Comparison of ENCODE assay signal across 14 cellular contexts in genomic region chr16:51839697-51840462, GRCh38.
DNase-seq lines count a peak whose midpoint lies in the region; ATAC-seq, FAIRE-seq and TF ChIP-seq lines count a peak whose summit lies in the region.
"Had no signal": no experiment of that assay in that cellular context is flagged by ENCODE, and none has a peak within 500 bp of the region (broad histone marks: within the 10 kb centered on the region; RNA-seq: fewer than 3 reads in every experiment).

No MANE protein-coding gene starts in this region.

- H3K4me1 ChIP-seq in fibroblast of lung (ENCODE audit: control insufficient read depth, extremely low read depth, insufficient read depth, low read length) = no peaks in the 10 kb centered on the region

- peak; percentile 65 for DNase-seq in H4 (ENCODE audit: low spot score)
- peak; percentile 94 for DNase-seq in RCC 7860 (ENCODE audit: low spot score)
- DNase-seq in fibroblast of lung (ENCODE audit: low read depth in 2 of 2) = peak; percentile 45 to 47
- DNase-seq in renal cortical epithelial cell (ENCODE audit: low read depth) = peak; percentile 96
- DNase-seq: activated CD8-positive, alpha-beta memory T cell treated with anti-CD3 and anti-CD28 coated beads, Interleukin-2, amount 50 U/mL, for 4 hours; activated naive CD4-positive, alpha-beta T cell treated with anti-CD3 and anti-CD28 coated beads, Interleukin-2, amount 50 U/mL, for 16 hours; CD4-positive, alpha-beta memory T cell; head of caudate nucleus; left colon; NCI-H2227 treated with DMSO at 0.1 percent for 48 hours; tibial artery had no signal

- no peak overlapping the region for H3K27ac ChIP-seq in fibroblast of lung (ENCODE audit: insufficient read depth, low read length)
- H3K27ac ChIP-seq: tibial artery had no signal

- no peaks in the 10 kb centered on the region for H3K9me3 ChIP-seq in fibroblast of lung (ENCODE audit: control insufficient read depth, insufficient read depth, low read depth, low read length)
- H3K9me3 ChIP-seq: tibial artery had no signal

- H3K4me3 ChIP-seq in fibroblast of lung (replicated peaks in 1 of 4; ENCODE audit: control extremely low read depth in 1 of 4, insufficient read depth in 1 of 4, low read depth in 3 of 4, low read length in 4 of 4) = no peak overlapping the region
- H3K4me3 ChIP-seq: tibial artery had no signal

- H4K20me1 ChIP-seq in fibroblast of lung (ENCODE audit: control insufficient read depth, extremely low read depth, insufficient read depth, low read length) = no peaks in the 10 kb centered on the region

- no peaks in the 10 kb centered on the region for H3K36me3 ChIP-seq in fibroblast of lung (ENCODE audit: control insufficient read depth, insufficient read depth, low read length)
- H3K36me3 ChIP-seq: tibial artery had no signal

- no peak overlapping the region for H2AFZ ChIP-seq in fibroblast of lung (ENCODE audit: low read length)

- H3K4me2 ChIP-seq in fibroblast of lung (ENCODE audit: extremely low read depth, insufficient read depth, low read length) = no peak overlapping the region

- no peak for ATAC-seq in GM21515 (IDR thresholded peaks at IDR 0.05; ENCODE audit: unreplicated experiment)
- ATAC-seq in activated CD4-positive, CD25-positive, alpha-beta regulatory T cell treated with anti-CD3 and anti-CD28 coated beads, Interleukin-2, amount 50 U/mL, for 24 hours = no peak
- no peak for ATAC-seq in HG03159 (IDR thresholded peaks at IDR 0.05; ENCODE audit: unreplicated experiment)
- ATAC-seq: left colon had no signal

- no peaks in the 10 kb centered on the region for H3K79me2 ChIP-seq in fibroblast of lung (ENCODE audit: control insufficient read depth, insufficient read depth, low read length)

- no peak for TF ChIP-seq CTCF in fibroblast of lung (conservative IDR thresholded peaks at IDR 0.05 in 1 of 2, IDR thresholded peaks at IDR 0.05 in 1 of 2; ENCODE audit: low read depth in 1 of 2, low read length in 2 of 2)

- no peak overlapping the region for H3K9ac ChIP-seq in fibroblast of lung (ENCODE audit: insufficient read depth, low read length)

- peak; percentile 97 for FAIRE-seq in RCC 7860 (lab: Jason Lieb, UNC)

- no peaks in the 10 kb centered on the region for H3K27me3 ChIP-seq in fibroblast of lung (ENCODE audit: control insufficient read depth, insufficient read depth, low read length)
- H3K27me3 ChIP-seq: tibial artery had no signal

Comparison
In these comparisons a context has a peak if more than half of its experiments do, and no peak if none do; other contexts are left out.
1. DNase-seq: peak in every context shown above with its lines; median percentile 96 in renal cortical epithelial cell; 94 in RCC 7860; 65 in H4; 46 in fibroblast of lung.